Comparison of ENCODE assay signal across 10 cellular contexts in genomic region chr4:6343950-6344408, GRCh38.
DNase-seq lines count a peak whose midpoint lies in the region; TF ChIP-seq lines count a peak whose summit lies in the region.
"Had no signal": no experiment of that assay in that cellular context is flagged by ENCODE, and none has a peak within 500 bp of the region (broad histone marks: within the 10 kb centered on the region; RNA-seq: fewer than 3 reads in every experiment).

No MANE protein-coding gene starts in this region.

- H3K27me3 ChIP-seq in ascending aorta: no peaks in the 10 kb centered on the region
- H3K27me3 ChIP-seq: testis had no signal

- intact Hi-C loops in ascending aorta (cut with DNase I): no loop called here

- H3K36me3 ChIP-seq in ascending aorta: no peaks in the 10 kb centered on the region

- H3K27ac ChIP-seq in temporal lobe (ENCODE audit: low read depth, low read length) (peak overlapping the region; percentile 67), ascending aorta (no peak overlapping the region)
- H3K27ac ChIP-seq: testis had no signal

- no peak overlapping the region for H3K4me3 ChIP-seq in fibroblast of pulmonary artery (replicated peaks; ENCODE audit: low read depth, low read length)
- no peak overlapping the region for H3K4me3 ChIP-seq in ascending aorta
- H3K4me3 ChIP-seq: testis had no signal

- no peaks in the 10 kb centered on the region for H3K4me1 ChIP-seq in ascending aorta
- H3K4me1 ChIP-seq: testis had no signal

- peak; percentile 16 for DNase-seq in NCI-H82 (lab: John Stamatoyannopoulos, UW)
- no peak for DNase-seq in NCI-H82 treated with DMSO at 0.1 percent for 48 hours (lab: John Stamatoyannopoulos, UW; ENCODE audit: unreplicated experiment)
- peak; percentile 50 for DNase-seq in RPMI8226
- DNase-seq in fibroblast of pulmonary artery (ENCODE audit: low read depth): peak; percentile 10
- DNase-seq in activated gamma-delta T cell treated with Interleukin-2 at 50 U/mL for 16 hours: no peak
- no peak for DNase-seq in ascending aorta (ENCODE audit: low spot score in 2 of 2)
- no peak for DNase-seq in activated gamma-delta T cell (lab: John Stamatoyannopoulos, UW)
- DNase-seq: activated CD4-positive, alpha-beta T cell treated with anti-CD3 and anti-CD28 coated beads for 4 hours; testis had no signal

- TF ChIP-seq CTCF in fibroblast of pulmonary artery (IDR thresholded peaks at IDR 0.05; ENCODE audit: low read length, missing control alignments): no peak
- TF ChIP-seq CTCF in ascending aorta (IDR thresholded peaks at IDR 0.05): no peak

- no peaks in the 10 kb centered on the region for H3K9me3 ChIP-seq in ascending aorta
- H3K9me3 ChIP-seq: testis had no signal

Comparison
In these comparisons a context has a peak if more than half of its experiments do, and no peak if none do; other contexts are left out.
1. DNase-seq: peak in NCI-H82 (single experiment), RPMI8226 (single experiment) and fibroblast of pulmonary artery (single experiment); none in NCI-H82 treated with DMSO at 0.1 percent for 48 hours (single experiment), activated gamma-delta T cell treated with Interleukin-2 at 50 U/mL for 16 hours (single experiment), ascending aorta (0 of 2) and activated gamma-delta T cell (single experiment).